ENCODE assay signal across 10 cellular contexts in the genomic region with DNA sequence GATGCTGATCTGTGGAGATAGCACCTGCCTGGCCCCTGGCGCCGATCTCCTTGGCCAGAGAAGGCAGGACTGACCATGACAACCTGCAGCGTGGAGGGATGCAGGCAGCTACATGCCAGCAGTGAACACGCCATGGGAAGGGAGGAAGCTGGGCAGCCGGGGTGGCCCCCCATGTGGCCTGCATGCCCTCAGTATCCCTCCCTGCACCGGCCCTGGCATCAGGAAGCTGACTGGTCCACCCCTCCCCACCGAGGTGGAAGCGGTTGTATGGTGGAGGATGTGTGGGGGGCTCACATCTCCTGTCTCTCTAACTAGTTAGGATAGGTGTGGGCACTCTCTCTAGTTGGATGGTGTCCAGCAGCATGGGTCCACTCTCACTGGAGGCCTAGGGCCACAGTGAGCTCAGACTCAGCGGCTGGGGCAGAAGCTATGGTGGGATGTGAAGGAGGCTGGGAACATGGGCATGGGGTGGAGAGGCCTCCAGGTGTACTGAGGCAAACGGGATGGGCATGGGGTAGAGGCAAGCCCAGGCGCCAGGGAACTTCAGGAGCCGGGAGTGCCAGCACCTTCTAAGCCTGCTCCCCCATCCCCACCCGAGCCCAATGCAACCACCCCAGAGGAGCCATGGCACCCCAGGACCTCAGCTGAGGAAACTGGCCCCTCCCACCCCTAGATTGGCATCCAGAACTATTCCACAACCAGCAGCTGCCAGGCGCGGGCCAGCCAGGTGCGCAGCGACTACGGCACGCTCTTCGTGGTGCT. TPM values are rescaled to one million over a fixed set of nuclear protein-coding genes. Genes with fewer than 3 reads are reported as not detected.
DNase-seq lines count a peak whose midpoint lies in the region; FAIRE-seq and TF ChIP-seq lines count a peak whose summit lies in the region.
"Had no signal": no experiment of that assay in that cellular context is flagged by ENCODE, and none has a peak within 500 bp of the region (broad histone marks: within the 10 kb centered on the region; RNA-seq: fewer than 3 reads in every experiment).

No MANE protein-coding gene starts in this region.

- FAIRE-seq in GM12892 (lab: Jason Lieb, UNC), result no peak

- POLR2A ChIA-PET in CD8-positive, alpha-beta memory T cell (lab: Charles Lee), result interaction anchor here (1.2 kb wide), 1 partner anchor 81 kb away, joined by 7 read pairs; a partner anchor contains a TSS

- H3K9me3 ChIP-seq in CD8-positive, alpha-beta memory T cell (ENCODE audit: low read length), result no peaks in the 10 kb centered on the region
- H3K9me3 ChIP-seq in KOPT-K1 (ENCODE audit: insufficient read depth, low read length, poor library complexity, severe bottlenecking) (no peaks in the 10 kb centered on the region), neural progenitor cell (ENCODE audit: low read depth) (no peaks in the 10 kb centered on the region)
- H3K9me3 ChIP-seq: heart right ventricle had no signal

- TF ChIP-seq CTCF in brain (conservative IDR thresholded peaks at IDR 0.05) (no peak), neural progenitor cell (IDR thresholded peaks at IDR 0.05) (no peak)

- H3K4me3 ChIP-seq in CD8-positive, alpha-beta memory T cell (ENCODE audit: low read length), result no peak overlapping the region
- no peak overlapping the region for H3K4me3 ChIP-seq in neural progenitor cell

- H3K36me3 Mint-ChIP-seq in CD8-positive, alpha-beta memory T cell, result peaks cover 0 to 17% (median 1%) of the 10 kb centered on the region in 3 donors
- H3K36me3 Mint-ChIP-seq in brain, result peaks cover 22% of the 10 kb centered on the region
- H3K36me3 Mint-ChIP-seq in neural progenitor cell, result peaks cover 15% of the 10 kb centered on the region

- no peak overlapping the region for H3K4me2 ChIP-seq in neural progenitor cell

- H3K27ac Mint-ChIP-seq in CD8-positive, alpha-beta memory T cell, result peak overlapping the region in 7 of 8 donors; percentile 29 to 83 (median 72)
- H3K27ac Mint-ChIP-seq in brain (peak overlapping the region in 4 of 5 experiments; percentile 24 to 55 (median 46)), neural progenitor cell (no peak overlapping the region)

- no peak overlapping the region for H2AFZ ChIP-seq in neural progenitor cell (replicated peaks)

- H3K4me3 Mint-ChIP-seq in CD8-positive, alpha-beta memory T cell, result peak overlapping the region; percentile 58 to 92 (median 82)
- H3K4me3 Mint-ChIP-seq in brain (peak overlapping the region; percentile 41 to 81 (median 72)), neural progenitor cell (peak overlapping the region; percentile 81)

- CTCF ChIA-PET in CD8-positive, alpha-beta memory T cell (lab: Charles Lee), result no interaction called here

- H3K27me3 ChIP-seq in CD8-positive, alpha-beta memory T cell (ENCODE audit: insufficient read depth, low read length, poor library complexity, severe bottlenecking), result no peaks in the 10 kb centered on the region
- peaks cover 30% of the 10 kb centered on the region for H3K27me3 ChIP-seq in neural progenitor cell
- H3K27me3 ChIP-seq: heart right ventricle had no signal

- H3K9me3 Mint-ChIP-seq in CD8-positive, alpha-beta memory T cell, result no peaks in the 10 kb centered on the region
- H3K9me3 Mint-ChIP-seq in brain (peaks cover 0 to 3% (median 0%) of the 10 kb centered on the region in 5 experiments), neural progenitor cell (no peaks in the 10 kb centered on the region)

- DNase-seq in CD8-positive, alpha-beta memory T cell, result no peak
- DNase-seq in neural progenitor cell (ENCODE audit: low spot score) (no peak), NCI-H146 (lab: John Stamatoyannopoulos, UW) (no peak), middle frontal gyrus (ENCODE audit: extremely low spot score, low spot score) (no peak), GM12892 (ENCODE audit: insufficient read length) (no peak), activated gamma-delta T cell treated with Interleukin-2 at 50 U/mL for 16 hours (no peak)
- DNase-seq: heart right ventricle, NCI-H2081 had no signal

- H4K20me1 ChIP-seq in neural progenitor cell (ENCODE audit: low read depth), result no peaks in the 10 kb centered on the region

- TF ChIP-seq POLR2A in GM12892 (IDR thresholded peaks at IDR 0.05; ENCODE audit: low read depth, low read length), result no peak

- H3K4me1 Mint-ChIP-seq in CD8-positive, alpha-beta memory T cell, result peaks cover 23 to 34% (median 24%) of the 10 kb centered on the region in 3 donors
- H3K4me1 Mint-ChIP-seq in brain (peaks cover 28% of the 10 kb centered on the region), neural progenitor cell (peaks cover 19% of the 10 kb centered on the region)

- H3K27ac ChIP-seq in CD8-positive, alpha-beta memory T cell (ENCODE audit: low read depth, low read length), result no peak overlapping the region
- H3K27ac ChIP-seq in KOPT-K1 (ENCODE audit: low read depth, low read length, poor library complexity, severe bottlenecking), result peak overlapping the region; percentile 93
- no peak overlapping the region for H3K27ac ChIP-seq in neural progenitor cell

- H3K4me1 ChIP-seq in CD8-positive, alpha-beta memory T cell (ENCODE audit: insufficient read depth, low read length), result peaks cover 16% of the 10 kb centered on the region
- no peaks in the 10 kb centered on the region for H3K4me1 ChIP-seq in neural progenitor cell

- no peaks in the 10 kb centered on the region for H3K79me2 ChIP-seq in neural progenitor cell (ENCODE audit: low read depth)

- H3K36me3 ChIP-seq in CD8-positive, alpha-beta memory T cell (ENCODE audit: insufficient read depth, low read length), result no peaks in the 10 kb centered on the region
- no peaks in the 10 kb centered on the region for H3K36me3 ChIP-seq in KOPT-K1 (ENCODE audit: insufficient read depth, low read length)
- H3K36me3 ChIP-seq in neural progenitor cell, result no peaks in the 10 kb centered on the region

- H3F3A ChIP-seq in neural progenitor cell (ENCODE audit: low read depth), result peaks cover 4% of the 10 kb centered on the region

- H3K27me3 Mint-ChIP-seq in CD8-positive, alpha-beta memory T cell, result peaks cover 0 to 2% of the 10 kb centered on the region in 2 donors
- H3K27me3 Mint-ChIP-seq in brain, result peaks cover 10% of the 10 kb centered on the region
- H3K27me3 Mint-ChIP-seq in neural progenitor cell (ENCODE audit: insufficient read depth, low read depth), result peaks cover 14% of the 10 kb centered on the region

- no peak overlapping the region for H3K9ac ChIP-seq in neural progenitor cell

RNA-seq across cellular contexts. Expression of a gene that starts 1.8 kb away (rescaled TPM):
- 10 to 100 TPM; 21.7 to 23.1 TPM for total RNA-seq in CD8-positive, alpha-beta memory T cell
- 64.0 TPM for polyA plus RNA-seq in CD8-positive, alpha-beta memory T cell
- 43.7 TPM for polyA plus RNA-seq in brain (ENCODE audit: insufficient read depth, low read depth, low replicate concordance)
- 2.4 and 4.9 TPM in 2 replicates for total RNA-seq in neural progenitor cell (ENCODE audit: low replicate concordance)
- 8.1 TPM for polyA plus RNA-seq in GM12892 (2012; ENCODE audit: missing spikeins)

RNA-seq across cellular contexts. Expression of a gene that starts 42.0 kb away (rescaled TPM):
- 1 to 10 TPM; 1.4 to 1.7 TPM for total RNA-seq in CD8-positive, alpha-beta memory T cell
- 4.7 TPM for polyA plus RNA-seq in CD8-positive, alpha-beta memory T cell
- polyA plus RNA-seq in brain (ENCODE audit: insufficient read depth, low read depth, low replicate concordance), result 133 TPM
- total RNA-seq in neural progenitor cell (ENCODE audit: low replicate concordance), result 18.4 and 43.8 TPM in 2 replicates
- polyA plus RNA-seq in GM12892 (2012; ENCODE audit: missing spikeins), result 3.8 TPM
